ENCODE assay signal across 24 cellular contexts in the genomic region with DNA sequence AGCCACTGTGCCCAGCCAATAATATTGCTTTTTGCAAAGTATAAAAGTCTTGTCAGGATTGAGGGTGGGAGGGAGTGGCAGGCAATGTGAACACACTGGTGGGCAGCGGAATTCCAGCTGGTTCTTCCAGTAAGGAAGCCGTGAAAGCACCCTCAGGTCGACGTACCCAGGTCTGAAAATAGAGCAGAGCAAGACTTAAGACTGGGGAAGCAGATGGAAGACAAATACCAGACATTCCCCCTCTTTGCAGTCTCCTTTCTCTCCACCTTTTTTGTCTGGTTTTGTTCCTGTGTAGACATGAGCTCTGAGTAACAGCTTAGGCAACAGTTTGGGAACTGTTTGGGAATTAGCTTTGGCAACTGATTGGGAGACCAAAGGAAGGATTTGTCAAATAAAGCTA. TPM values are rescaled to one million over a fixed set of nuclear protein-coding genes. Genes with fewer than 3 reads are reported as not detected.
DNase-seq lines count a peak whose midpoint lies in the region; TF ChIP-seq lines count a peak whose summit lies in the region.
"Had no signal": no experiment of that assay in that cellular context is flagged by ENCODE, and none has a peak within 500 bp of the region (broad histone marks: within the 10 kb centered on the region; RNA-seq: fewer than 3 reads in every experiment).

No MANE protein-coding gene starts in this region.

- peak overlapping the region; percentile 7 for H3K9ac ChIP-seq in smooth muscle cell (ENCODE audit: low read depth)
- H3K9ac ChIP-seq: BLaER1 had no signal

- H3K9me3 ChIP-seq in ascending aorta (no peaks in the 10 kb centered on the region), smooth muscle cell (replicated peaks; ENCODE audit: low read depth) (no peaks in the 10 kb centered on the region)
- H3K9me3 ChIP-seq: BLaER1, Caco-2, SJSA1 had no signal

- no peak overlapping the region for H2AFZ ChIP-seq in smooth muscle cell (ENCODE audit: low read depth)

- peaks cover 5% of the 10 kb centered on the region for H3F3A ChIP-seq in smooth muscle cell (ENCODE audit: low read depth)

- H3K27me3 ChIP-seq in ascending aorta (no peaks in the 10 kb centered on the region), smooth muscle cell (ENCODE audit: low read depth) (no peaks in the 10 kb centered on the region)
- H3K27me3 ChIP-seq: BLaER1, SJSA1 had no signal

- H3K4me1 ChIP-seq in ascending aorta = peaks cover 18 to 37% of the 10 kb centered on the region in 2 donors
- peaks cover 12% of the 10 kb centered on the region for H3K4me1 ChIP-seq in smooth muscle cell (ENCODE audit: low read depth)
- H3K4me1 ChIP-seq: BLaER1, SJSA1 had no signal

- 41% methylated on average over 4 of the region's 4 CpGs for WGBS in smooth muscle cell (ENCODE audit: low lambda C conversion rate)

- H3K4me2 ChIP-seq in smooth muscle cell = peak overlapping the region; percentile 19
- H3K4me2 ChIP-seq: BLaER1 had no signal

- H3K36me3 ChIP-seq in ascending aorta (no peaks in the 10 kb centered on the region), smooth muscle cell (ENCODE audit: low read depth) (no peaks in the 10 kb centered on the region)
- H3K36me3 ChIP-seq: BLaER1, SJSA1 had no signal

- no peak overlapping the region for H3K4me3 ChIP-seq in ascending aorta
- H3K4me3 ChIP-seq in fibroblast of the aortic adventitia (ENCODE audit: low read depth, low read length) = no peak overlapping the region
- no peak overlapping the region for H3K4me3 ChIP-seq in smooth muscle cell
- H3K4me3 ChIP-seq: BLaER1, K562, SJSA1 had no signal

- H4K20me1 ChIP-seq in smooth muscle cell (ENCODE audit: low read depth) = no peaks in the 10 kb centered on the region
- H4K20me1 ChIP-seq: BLaER1 had no signal

- intact Hi-C loops in ascending aorta (cut with DNase I) = loop anchor here (5.0 kb wide), 1 partner anchor 160 kb away; no protein-coding TSS in a partner anchor

- no peaks in the 10 kb centered on the region for H3K79me2 ChIP-seq in smooth muscle cell (ENCODE audit: low read depth)

- DNase-seq in AG20443 (ENCODE audit: low spot score) (peak; percentile 11), ascending aorta (ENCODE audit: low spot score in 2 of 2) (peak in 1 of 2 donors; percentile 74), fibroblast of the aortic adventitia (ENCODE audit: low read depth) (peak; percentile 52), smooth muscle cell (lab: John Stamatoyannopoulos, UW; ENCODE audit: unreplicated experiment) (no peak), NCI-H146 (lab: John Stamatoyannopoulos, UW) (no peak), NCI-H2107 treated with DMSO at 0.1 percent for 48 hours (lab: John Stamatoyannopoulos, UW; ENCODE audit: unreplicated experiment) (no peak), HCEC 1CT (no peak)
- no peak for DNase-seq in activated T-cell treated with anti-CD3 and anti-CD28 coated beads, Interleukin-2, amount 50 U/mL, for 1 hour
- DNase-seq: Caco-2; CD4-positive, alpha-beta T cell; DMS 273 treated with DMSO at 0.1 percent for 48 hours; DMS79 treated with DMSO at 0.1 percent for 48 hours; H9; MM.1S; NCI-H1048; NCI-H1417 treated with DMSO at 0.1 percent for 48 hours; NCI-H1930; NCI-H345; NCI-H524; NCI-H774; OCI-M1 had no signal

- H3K27ac ChIP-seq in ascending aorta (peak overlapping the region; percentile 81 to 82), smooth muscle cell (ENCODE audit: low read depth) (peak overlapping the region; percentile 54)
- H3K27ac ChIP-seq: BLaER1, SJSA1 had no signal

- TF ChIP-seq CTCF in ascending aorta (IDR thresholded peaks at IDR 0.05) = no peak
- TF ChIP-seq CTCF in fibroblast of the aortic adventitia (IDR thresholded peaks at IDR 0.05; ENCODE audit: insufficient read depth, low read length) = no peak
- no peak for TF ChIP-seq CTCF in smooth muscle cell (IDR thresholded peaks at IDR 0.05; ENCODE audit: borderline replicate concordance, insufficient read depth, poor library complexity, severe bottlenecking)

RNA-seq across cellular contexts. Expression of a gene that starts 17.6 kb away (rescaled TPM):
- total RNA-seq in ascending aorta (11.6 TPM), fibroblast of the aortic adventitia (ENCODE audit: low replicate concordance) (19.1 and 29.1 TPM in 2 replicates), smooth muscle cell (18.5 and 19.6 TPM in 2 replicates)
- 7.1 and 8.3 TPM in 2 replicates for polyA plus RNA-seq in smooth muscle cell

Comparison
In these comparisons a context has a peak if more than half of its experiments do, and no peak if none do; other contexts are left out.
1. DNase-seq: peak in AG20443 (single experiment) and fibroblast of the aortic adventitia (single experiment); none in smooth muscle cell (single experiment), NCI-H146 (single experiment), NCI-H2107 treated with DMSO at 0.1 percent for 48 hours (single experiment), HCEC 1CT (single experiment) and activated T-cell treated with anti-CD3 and anti-CD28 coated beads, Interleukin-2, amount 50 U/mL, for 1 hour (single experiment).